Comparison of ENCODE assay signal across 12 cellular contexts in the genomic region with DNA sequence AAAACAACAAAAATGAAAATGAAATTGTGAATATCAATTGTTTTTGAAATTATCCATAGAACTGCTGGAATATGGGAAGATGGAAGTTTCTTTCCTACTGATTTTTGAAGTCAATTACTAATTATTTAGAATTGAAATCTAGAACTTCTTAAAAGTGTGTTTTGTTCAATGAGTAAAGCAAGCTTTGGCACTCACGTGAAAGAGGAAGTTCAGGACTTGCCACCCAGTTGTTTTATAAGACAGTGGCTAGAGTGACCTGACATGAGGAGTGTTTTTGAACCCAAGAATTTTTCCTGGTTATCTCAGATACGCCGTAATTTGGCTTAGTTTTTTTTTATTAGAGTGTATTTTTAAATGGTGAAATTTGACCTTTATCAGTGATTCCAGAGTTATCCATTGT. TPM values are rescaled to one million over a fixed set of nuclear protein-coding genes. Genes with fewer than 3 reads are reported as not detected.
A peak's percentile ranks its signal among the peaks of the same experiment; 100 is the strongest.
DNase-seq lines count a peak whose midpoint lies in the region; ATAC-seq, FAIRE-seq and TF ChIP-seq lines count a peak whose summit lies in the region.
"Had no signal": no experiment of that assay in that cellular context is flagged by ENCODE, and none has a peak within 500 bp of the region (broad histone marks: within the 10 kb centered on the region; RNA-seq: fewer than 3 reads in every experiment).

No MANE protein-coding gene starts in this region.

- H3K4me3 ChIP-seq in right lobe of liver, result no peak overlapping the region
- H3K4me3 ChIP-seq in HepG2 (replicated peaks in 1 of 3; ENCODE audit: insufficient read depth in 1 of 3, low read depth in 2 of 3, low read length in 3 of 3), result no peak overlapping the region
- peak overlapping the region in 1 of 2 donors; percentile 90 for H3K4me3 ChIP-seq in left lung
- H3K4me3 ChIP-seq in testis, result no peak overlapping the region

- TF ChIP-seq EP300 in HepG2 (IDR thresholded peaks at IDR 0.05; ENCODE audit: low read depth in 2 of 2, low read length in 2 of 2), result no peak
- TF ChIP-seq EP300 in HepG2 (CRISPR knock-in tag; IDR thresholded peaks at IDR 0.05; ENCODE audit: borderline replicate concordance), result no peak

- intact Hi-C loops in right lobe of liver (cut with DNase I) (loop anchor here (10.0 kb wide), 2 partner anchors 146 to 156 kb away; no protein-coding TSS in a partner anchor), HepG2 (cut with micrococcal nuclease; ENCODE audit: unreplicated experiment) (loop anchor here (5.0 kb wide), 2 partner anchors 49 to 274 kb away; partner anchors contain the start of gene C2orf42), activated B cell treated with CpG ODN at 0.5 μM for 24 hours (cut with micrococcal nuclease) (loop anchor here (10.0 kb wide), 4 partner anchors 484 to 1146 kb away; partner anchors contain the start of genes NAGK, NFU1 and TEX261), left lung (cut with DNase I) (loop anchor here in 1 of 2 donors (10.0 kb wide), 1 partner anchor 166 kb away; the partner anchor contains the start of gene PCBP1), testis (cut with DNase I; ENCODE audit: low total_unique reads) (loop anchor here (10.0 kb wide), 1 partner anchor 166 kb away; the partner anchor contains the start of gene PCBP1)

- FAIRE-seq in HepG2 (lab: Jason Lieb, UNC), result no peak
- FAIRE-seq: GM18507, islet of Langerhans had no signal

- H3K9me3 Mint-ChIP-seq in activated B cell treated with CpG ODN at 0.5 μM for 24 hours, result no peaks in the 10 kb centered on the region
- no peaks in the 10 kb centered on the region for H3K9me3 Mint-ChIP-seq in stimulated activated effector memory CD8-positive, alpha-beta T cell treated with anti-CD3 and anti-CD28 coated beads, Interleukin-12 subunit alpha, Interleukin-12 subunit beta, amount 100 ng/mL, for 72 hours
- H3K9me3 Mint-ChIP-seq: stimulated activated naive CD8-positive, alpha-beta T cell treated with anti-CD3 and anti-CD28 coated beads, Interleukin-15, amount 100 ng/mL, for 72 hours had no signal

- BruUV-seq in HepG2 (replicated peaks; lab: Mats Ljungman, UMichigan), result no TSS peak

- TF ChIP-seq CTCF in right lobe of liver (IDR thresholded peaks at IDR 0.05) (no peak), HepG2 (CRISPR knock-in tag; IDR thresholded peaks at IDR 0.05) (no peak), activated B cell treated with CpG ODN at 0.5 μM for 24 hours (IDR thresholded peaks at IDR 0.05) (no peak), left lung (IDR thresholded peaks at IDR 0.05) (no peak), testis (IDR thresholded peaks at IDR 0.05) (no peak)

- H4K20me1 ChIP-seq in HepG2 (ENCODE audit: insufficient read depth, low read length), result no peaks in the 10 kb centered on the region

- TF ChIP-seq RAD21 in HepG2 (CRISPR knock-in tag; IDR thresholded peaks at IDR 0.05), result no peak

- peak overlapping the region; percentile 41 for H3K27ac Mint-ChIP-seq in activated B cell treated with CpG ODN at 0.5 μM for 24 hours
- no peak overlapping the region for H3K27ac Mint-ChIP-seq in stimulated activated effector memory CD8-positive, alpha-beta T cell treated with anti-CD3 and anti-CD28 coated beads, Interleukin-12 subunit alpha, Interleukin-12 subunit beta, amount 100 ng/mL, for 72 hours
- H3K27ac Mint-ChIP-seq: stimulated activated naive CD8-positive, alpha-beta T cell treated with anti-CD3 and anti-CD28 coated beads, Interleukin-15, amount 100 ng/mL, for 72 hours had no signal

- DNase-seq in right lobe of liver (no peak), HepG2 (ENCODE audit: low spot score) (no peak), activated B cell treated with CpG ODN at 0.5 μM for 24 hours (no peak), left lung (no peak), cerebellum (ENCODE audit: low spot score) (no peak), testis (no peak), left lobe of liver (ENCODE audit: low spot score) (no peak)
- DNase-seq in stimulated activated effector memory CD8-positive, alpha-beta T cell treated with anti-CD3 and anti-CD28 coated beads, Interleukin-12 subunit alpha, Interleukin-12 subunit beta, amount 100 ng/mL, for 72 hours (ENCODE audit: low spot score in 2 of 2), result no peak
- DNase-seq: NCI-H2081; stimulated activated naive CD8-positive, alpha-beta T cell treated with anti-CD3 and anti-CD28 coated beads, Interleukin-15, amount 100 ng/mL, for 72 hours had no signal

- peaks cover 32% of the 10 kb centered on the region for H3K36me3 Mint-ChIP-seq in activated B cell treated with CpG ODN at 0.5 μM for 24 hours (ENCODE audit: low read depth)
- H3K36me3 Mint-ChIP-seq in stimulated activated effector memory CD8-positive, alpha-beta T cell treated with anti-CD3 and anti-CD28 coated beads, Interleukin-12 subunit alpha, Interleukin-12 subunit beta, amount 100 ng/mL, for 72 hours, result peaks cover 87% of the 10 kb centered on the region

- H3K27ac ChIP-seq in right lobe of liver, result peak overlapping the region in 2 of 3 donors; percentile 44 to 66
- no peak overlapping the region for H3K27ac ChIP-seq in HepG2 (ENCODE audit: extremely low read length, insufficient read depth, low read length)
- peak overlapping the region; percentile 55 to 98 for H3K27ac ChIP-seq in left lung
- H3K27ac ChIP-seq in testis, result no peak overlapping the region

- H3K36me3 ChIP-seq in right lobe of liver (peaks cover 0 to 51% (median 7%) of the 10 kb centered on the region in 4 donors), HepG2 (replicated peaks in 1 of 2; ENCODE audit: control insufficient read depth in 1 of 2, insufficient read depth in 2 of 2, low read length in 2 of 2) (peaks cover 4 to 51% of the 10 kb centered on the region in 2 experiments), left lung (peaks cover 0 to 62% of the 10 kb centered on the region in 2 donors), testis (ENCODE audit: low read depth, missing control alignments) (no peaks in the 10 kb centered on the region)

- H2AFZ ChIP-seq in HepG2 (ENCODE audit: low read length), result no peak overlapping the region

- no peak for ATAC-seq in right lobe of liver
- no peak for ATAC-seq in HepG2
- no peak for ATAC-seq in activated B cell treated with CpG ODN at 0.5 μM for 24 hours (ENCODE audit: low read depth)
- ATAC-seq in left lung, result no peak
- no peak for ATAC-seq in stimulated activated effector memory CD8-positive, alpha-beta T cell treated with anti-CD3 and anti-CD28 coated beads, Interleukin-12 subunit alpha, Interleukin-12 subunit beta, amount 100 ng/mL, for 72 hours
- ATAC-seq in left lobe of liver, result no peak
- ATAC-seq: stimulated activated naive CD8-positive, alpha-beta T cell treated with anti-CD3 and anti-CD28 coated beads, Interleukin-15, amount 100 ng/mL, for 72 hours had no signal

- no peak overlapping the region for H3K9ac ChIP-seq in HepG2 (ENCODE audit: insufficient read depth, low read depth, low read length)

- H3K4me2 ChIP-seq in HepG2 (ENCODE audit: low read depth, low read length), result no peak overlapping the region

- peaks cover 18% of the 10 kb centered on the region for H3K79me2 ChIP-seq in HepG2 (ENCODE audit: insufficient read depth, low read length)

- TF ChIP-seq POLR2A in right lobe of liver (IDR thresholded peaks at IDR 0.05) (no peak), HepG2 (IDR thresholded peaks at IDR 0.05; ENCODE audit: insufficient read depth in 1 of 2, low read depth in 2 of 2, low read length in 2 of 2) (no peak), testis (IDR thresholded peaks at IDR 0.05) (no peak)

- no peaks in the 10 kb centered on the region for H3K27me3 Mint-ChIP-seq in activated B cell treated with CpG ODN at 0.5 μM for 24 hours
- H3K27me3 Mint-ChIP-seq: stimulated activated naive CD8-positive, alpha-beta T cell treated with anti-CD3 and anti-CD28 coated beads, Interleukin-15, amount 100 ng/mL, for 72 hours had no signal

- H3K27me3 ChIP-seq in right lobe of liver (no peaks in the 10 kb centered on the region), HepG2 (ENCODE audit: control insufficient read depth in 1 of 2, insufficient read depth in 2 of 2, low read length in 2 of 2) (no peaks in the 10 kb centered on the region), left lung (no peaks in the 10 kb centered on the region), testis (no peaks in the 10 kb centered on the region)

- H3K9me3 ChIP-seq in right lobe of liver (no peaks in the 10 kb centered on the region), HepG2 (ENCODE audit: low read length) (no peaks in the 10 kb centered on the region), left lung (no peaks in the 10 kb centered on the region), testis (no peaks in the 10 kb centered on the region)

- H3K4me1 Mint-ChIP-seq in activated B cell treated with CpG ODN at 0.5 μM for 24 hours, result peaks cover 35% of the 10 kb centered on the region
- peaks cover 21% of the 10 kb centered on the region for H3K4me1 Mint-ChIP-seq in stimulated activated effector memory CD8-positive, alpha-beta T cell treated with anti-CD3 and anti-CD28 coated beads, Interleukin-12 subunit alpha, Interleukin-12 subunit beta, amount 100 ng/mL, for 72 hours

- CTCF ChIA-PET in HepG2 (lab: Yijun Ruan, JAX; ENCODE audit: low intra/inter-chr PET ratio, low total read pairs) (no interaction called here), activated B cell treated with CpG ODN at 0.5 μM for 24 hours (lab: Charles Lee) (no interaction called here)

- WGBS in right lobe of liver (ENCODE audit: insufficient coverage, low coverage, low lambda C conversion rate, missing lambda C conversion rate), result 33% methylated on average over 3 of the region's 3 CpGs
- WGBS in HepG2 (ENCODE audit: low lambda C conversion rate), result 98% methylated on average over 3 of the region's 3 CpGs
- 56 to 77% methylated on average over 3 of the region's 3 CpGs for WGBS in testis, 2 donors

- H3K4me1 ChIP-seq in right lobe of liver (peaks cover 0 to 6% (median 3%) of the 10 kb centered on the region in 4 donors), HepG2 (ENCODE audit: insufficient read depth, low read length) (peaks cover 32% of the 10 kb centered on the region), left lung (peaks cover 12 to 82% of the 10 kb centered on the region in 2 donors), testis (peaks cover 6% of the 10 kb centered on the region)

- POLR2A ChIA-PET in HepG2 (lab: Yijun Ruan, JAX) (interaction anchor here (1.6 to 5.0 kb wide), 2 partner anchors 29 to 225 kb away, joined by 4 to 77 read pairs; no protein-coding TSS in a partner anchor), activated B cell treated with CpG ODN at 0.5 μM for 24 hours (lab: Charles Lee) (interaction anchor here (0.6 to 0.9 kb wide), 3 partner anchors 206 to 339 kb away, joined by 3 to 7 read pairs (median 3); partner anchors contain the start of gene PCYOX1)

- no peak overlapping the region for H3K4me3 Mint-ChIP-seq in activated B cell treated with CpG ODN at 0.5 μM for 24 hours
- H3K4me3 Mint-ChIP-seq in stimulated activated effector memory CD8-positive, alpha-beta T cell treated with anti-CD3 and anti-CD28 coated beads, Interleukin-12 subunit alpha, Interleukin-12 subunit beta, amount 100 ng/mL, for 72 hours, result no peak overlapping the region
- H3K4me3 Mint-ChIP-seq: stimulated activated naive CD8-positive, alpha-beta T cell treated with anti-CD3 and anti-CD28 coated beads, Interleukin-15, amount 100 ng/mL, for 72 hours had no signal

- in situ Hi-C loops in HepG2 (cut with HindIII; ENCODE audit: extremely low pct_ligation_motif_present, low pct_unique_long_range_greater_than_20kb), result loop anchor here (5.0 kb wide), 1 partner anchor 149 kb away; no protein-coding TSS in a partner anchor

RNA-seq across cellular contexts. Expression of gene MXD1, which starts 3.5 kb away (rescaled TPM):
- total RNA-seq in right lobe of liver, result 10 to 100 TPM in 1 of 6 experiments, 1 to 10 TPM in 5; 3.5 to 13.1 (median 4.3) TPM
- total RNA-seq in HepG2 (2016; rRNA removed; fragmentation: Illumina TruSeq; extraction: Trizol), result 6.4 and 7.7 TPM in 2 replicates
- total RNA-seq in HepG2 (2016; cell fraction: cytosol; rRNA removed; fragmentation: Illumina TruSeq; extraction: Trizol; ENCODE audit: low read depth), result 0.61 and 2.0 TPM in 2 replicates
- total RNA-seq in HepG2 (2016; cell fraction: insoluble cytoplasmic fraction; rRNA removed; fragmentation: Illumina TruSeq; extraction: Trizol), result 6.1 and 7.8 TPM in 2 replicates
- 3.1 and 3.6 TPM in 2 replicates for total RNA-seq in HepG2 (2016; cell fraction: membrane; rRNA removed; fragmentation: Illumina TruSeq; extraction: Trizol)
- 11.9 and 13.4 TPM in 2 replicates for total RNA-seq in HepG2 (2016; cell fraction: nucleus; rRNA removed; fragmentation: Illumina TruSeq; extraction: Trizol)
- polyA plus RNA-seq in HepG2 (2011; rRNA removed), result 12.0 and 14.9 TPM in 2 replicates
- polyA plus RNA-seq in HepG2 (2011; cell fraction: cytosol; rRNA removed), result 5.2 and 7.3 TPM in 2 replicates
- polyA plus RNA-seq in HepG2 (2011; cell fraction: nucleus; rRNA removed), result 15.4 and 18.9 TPM in 2 replicates
- 6.1 and 8.3 TPM in 2 replicates for polyA plus RNA-seq in HepG2 (2012)
- 0.19 and 0.38 TPM in 2 replicates for polyA plus RNA-seq in HepG2 (2016; cell fraction: cytosol; fragmentation: Illumina TruSeq; extraction: Trizol; ENCODE audit: low read depth)
- polyA plus RNA-seq in HepG2 (2016; cell fraction: insoluble cytoplasmic fraction; fragmentation: Illumina TruSeq; extraction: Trizol; ENCODE audit: low read depth), result 5.4 and 6.9 TPM in 2 replicates
- 1.2 and 1.5 TPM in 2 replicates for polyA plus RNA-seq in HepG2 (2016; cell fraction: membrane; fragmentation: Illumina TruSeq; extraction: Trizol; ENCODE audit: low read depth)
- polyA plus RNA-seq in HepG2 (2016; cell fraction: nucleus; fragmentation: Illumina TruSeq; extraction: Trizol; ENCODE audit: insufficient read depth, low read depth), result 14.2 and 17.0 TPM in 2 replicates
- 5.8 and 5.9 TPM in 2 replicates for polyA minus RNA-seq in HepG2 (2011; rRNA and poly(A)+ RNA removed; ENCODE audit: low replicate concordance)
- 7.4 and 8.8 TPM in 2 replicates for polyA minus RNA-seq in HepG2 (2011; cell fraction: cytosol; rRNA and poly(A)+ RNA removed)
- 22.0 and 25.4 TPM in 2 replicates for polyA minus RNA-seq in HepG2 (2011; cell fraction: nucleus; rRNA and poly(A)+ RNA removed)
- total RNA-seq in activated B cell treated with CpG ODN at 0.5 μM for 24 hours, result 10.9 and 11.8 TPM in 2 replicates
- total RNA-seq in left lung, result 10 to 100 TPM; 26.3 to 82.4 TPM
- 11.2 TPM for total RNA-seq in cerebellum
- 10 to 100 TPM in 1 of 2 donors, 1 to 10 TPM in 1; 8.4 to 11.0 TPM for total RNA-seq in testis
- 16.8 TPM for polyA plus RNA-seq in testis (ENCODE audit: insufficient read depth, low read depth, low replicate concordance)
- total RNA-seq in left lobe of liver, result 4.8 TPM

RNA-seq across cellular contexts. Expression of gene SNRNP27, which starts 24.6 kb away (rescaled TPM):
- 10 to 100 TPM; 12.1 to 37.7 (median 17.2) TPM for total RNA-seq in right lobe of liver
- 54.6 and 80.8 TPM in 2 replicates for total RNA-seq in HepG2 (2016; rRNA removed; fragmentation: Illumina TruSeq; extraction: Trizol)
- total RNA-seq in HepG2 (2016; cell fraction: cytosol; rRNA removed; fragmentation: Illumina TruSeq; extraction: Trizol; ENCODE audit: low read depth), result 13.0 and 15.2 TPM in 2 replicates
- total RNA-seq in HepG2 (2016; cell fraction: insoluble cytoplasmic fraction; rRNA removed; fragmentation: Illumina TruSeq; extraction: Trizol), result 59.4 and 85.2 TPM in 2 replicates
- 21.7 and 25.5 TPM in 2 replicates for total RNA-seq in HepG2 (2016; cell fraction: membrane; rRNA removed; fragmentation: Illumina TruSeq; extraction: Trizol)
- total RNA-seq in HepG2 (2016; cell fraction: nucleus; rRNA removed; fragmentation: Illumina TruSeq; extraction: Trizol), result 45.4 and 52.3 TPM in 2 replicates
- 36.4 and 49.8 TPM in 2 replicates for polyA plus RNA-seq in HepG2 (2011; rRNA removed)
- 26.3 and 29.3 TPM in 2 replicates for polyA plus RNA-seq in HepG2 (2011; cell fraction: cytosol; rRNA removed)
- 27.6 and 33.0 TPM in 2 replicates for polyA plus RNA-seq in HepG2 (2011; cell fraction: nucleus; rRNA removed)
- 40.3 and 60.6 TPM in 2 replicates for polyA plus RNA-seq in HepG2 (2012)
- 9.1 and 11.0 TPM in 2 replicates for polyA plus RNA-seq in HepG2 (2016; cell fraction: cytosol; fragmentation: Illumina TruSeq; extraction: Trizol; ENCODE audit: low read depth)
- polyA plus RNA-seq in HepG2 (2016; cell fraction: insoluble cytoplasmic fraction; fragmentation: Illumina TruSeq; extraction: Trizol; ENCODE audit: low read depth), result 115 and 135 TPM in 2 replicates
- 21.0 and 25.0 TPM in 2 replicates for polyA plus RNA-seq in HepG2 (2016; cell fraction: membrane; fragmentation: Illumina TruSeq; extraction: Trizol; ENCODE audit: low read depth)
- 62.9 and 71.3 TPM in 2 replicates for polyA plus RNA-seq in HepG2 (2016; cell fraction: nucleus; fragmentation: Illumina TruSeq; extraction: Trizol; ENCODE audit: insufficient read depth, low read depth)
- 4.8 and 7.2 TPM in 2 replicates for polyA minus RNA-seq in HepG2 (2011; rRNA and poly(A)+ RNA removed; ENCODE audit: low replicate concordance)
- 23.3 and 24.0 TPM in 2 replicates for polyA minus RNA-seq in HepG2 (2011; cell fraction: cytosol; rRNA and poly(A)+ RNA removed)
- 32.4 and 45.5 TPM in 2 replicates for polyA minus RNA-seq in HepG2 (2011; cell fraction: nucleus; rRNA and poly(A)+ RNA removed)
- total RNA-seq in activated B cell treated with CpG ODN at 0.5 μM for 24 hours, result 43.0 and 49.1 TPM in 2 replicates
- total RNA-seq in left lung, result 10 to 100 TPM; 37.1 to 39.1 TPM
- 38.4 TPM for total RNA-seq in cerebellum
- 10 to 100 TPM; 77.1 to 78.3 TPM for total RNA-seq in testis
- polyA plus RNA-seq in testis (ENCODE audit: insufficient read depth, low read depth, low replicate concordance), result 43.8 TPM
- 13.8 TPM for total RNA-seq in left lobe of liver

RNA-seq across cellular contexts. Expression of gene ASPRV1, which starts 43.0 kb away (rescaled TPM):
- total RNA-seq in right lobe of liver, result under 1 TPM; 0.31 to 0.98 (median 0.59) TPM
- 0.40 and 0.42 TPM in 2 replicates for total RNA-seq in HepG2 (2016; rRNA removed; fragmentation: Illumina TruSeq; extraction: Trizol)
- 0.18 TPM in 1 of 2 replicates, not detected in the other for total RNA-seq in HepG2 (2016; cell fraction: cytosol; rRNA removed; fragmentation: Illumina TruSeq; extraction: Trizol; ENCODE audit: low read depth)
- 0.32 and 0.40 TPM in 2 replicates for total RNA-seq in HepG2 (2016; cell fraction: insoluble cytoplasmic fraction; rRNA removed; fragmentation: Illumina TruSeq; extraction: Trizol)
- 0.28 and 0.34 TPM in 2 replicates for total RNA-seq in HepG2 (2016; cell fraction: membrane; rRNA removed; fragmentation: Illumina TruSeq; extraction: Trizol)
- total RNA-seq in HepG2 (2016; cell fraction: nucleus; rRNA removed; fragmentation: Illumina TruSeq; extraction: Trizol), result 0.47 and 0.50 TPM in 2 replicates
- 0.48 and 0.52 TPM in 2 replicates for polyA plus RNA-seq in HepG2 (2011; rRNA removed)
- polyA plus RNA-seq in HepG2 (2011; cell fraction: cytosol; rRNA removed), result 0.38 and 0.47 TPM in 2 replicates
- polyA plus RNA-seq in HepG2 (2011; cell fraction: nucleus; rRNA removed), result 1.1 and 1.8 TPM in 2 replicates
- polyA plus RNA-seq in HepG2 (2012), result 0.42 and 0.52 TPM in 2 replicates
- polyA plus RNA-seq in HepG2 (2016; cell fraction: cytosol; fragmentation: Illumina TruSeq; extraction: Trizol; ENCODE audit: low read depth), result 0.07 TPM in 1 of 2 replicates, not detected in the other
- 0.32 and 0.34 TPM in 2 replicates for polyA plus RNA-seq in HepG2 (2016; cell fraction: insoluble cytoplasmic fraction; fragmentation: Illumina TruSeq; extraction: Trizol; ENCODE audit: low read depth)
- polyA plus RNA-seq in HepG2 (2016; cell fraction: membrane; fragmentation: Illumina TruSeq; extraction: Trizol; ENCODE audit: low read depth), result 0.09 and 0.24 TPM in 2 replicates
- polyA plus RNA-seq in HepG2 (2016; cell fraction: nucleus; fragmentation: Illumina TruSeq; extraction: Trizol; ENCODE audit: insufficient read depth, low read depth), result 0.92 and 1.1 TPM in 2 replicates
- polyA minus RNA-seq in HepG2 (2011; rRNA and poly(A)+ RNA removed; ENCODE audit: low replicate concordance), result 0.14 and 0.48 TPM in 2 replicates
- polyA minus RNA-seq in HepG2 (2011; cell fraction: cytosol; rRNA and poly(A)+ RNA removed), result 0.26 TPM in 1 of 2 replicates, not detected in the other
- polyA minus RNA-seq in HepG2 (2011; cell fraction: nucleus; rRNA and poly(A)+ RNA removed), result 0.50 and 0.52 TPM in 2 replicates
- 0.47 and 0.56 TPM in 2 replicates for total RNA-seq in activated B cell treated with CpG ODN at 0.5 μM for 24 hours
- 1 to 10 TPM in 1 of 2 donors, under 1 TPM in 1; 0.73 to 1.2 TPM for total RNA-seq in left lung
- total RNA-seq in cerebellum, result 5.6 TPM
- 1 to 10 TPM; 8.2 to 9.2 TPM for total RNA-seq in testis
- polyA plus RNA-seq in testis (ENCODE audit: insufficient read depth, low read depth, low replicate concordance), result 3.5 TPM
- 0.78 TPM for total RNA-seq in left lobe of liver

Comparison
In these comparisons a context has a peak if more than half of its experiments do, and no peak if none do; other contexts are left out.
1. H3K27ac ChIP-seq: peak in right lobe of liver (2 of 3) and left lung (2 of 2); none in HepG2 (single experiment) and testis (0 of 2).